ENCODE assay signal across 20 cellular contexts in genomic region chr7:92758796-92759431, GRCh38.
DNase-seq lines count a peak whose midpoint lies in the region; ATAC-seq, FAIRE-seq and TF ChIP-seq lines count a peak whose summit lies in the region.
"Had no signal": no experiment of that assay in that cellular context is flagged by ENCODE, and none has a peak within 500 bp of the region (broad histone marks: within the 10 kb centered on the region; RNA-seq: fewer than 3 reads in every experiment).

No MANE protein-coding gene starts in this region.

- H3K36me3 ChIP-seq in Loucy (ENCODE audit: insufficient read depth, low read length) = peaks cover 74% of the 10 kb centered on the region
- no peaks in the 10 kb centered on the region for H3K36me3 ChIP-seq in trophoblast cell (ENCODE audit: control insufficient read depth in 1 of 2, insufficient read depth in 2 of 2, low read length in 2 of 2)
- no peaks in the 10 kb centered on the region for H3K36me3 ChIP-seq in uterus
- H3K36me3 ChIP-seq: esophagus muscularis mucosa, sigmoid colon, WERI-Rb-1 had no signal

- H3K4me1 Mint-ChIP-seq in chondrocyte (ENCODE audit: low read depth) = peaks cover 72% of the 10 kb centered on the region

- intact Hi-C loops in uterus (cut with DNase I; ENCODE audit: low total_unique reads) = no loop called here

- peak overlapping the region; percentile 57 for H2BK5ac ChIP-seq in trophoblast cell (ENCODE audit: low read depth, low read length, poor library complexity)

- H3K27ac ChIP-seq in trophoblast cell (ENCODE audit: low read depth, low read length) = peak overlapping the region; percentile 60
- no peak overlapping the region for H3K27ac ChIP-seq in uterus
- H3K27ac ChIP-seq: esophagus muscularis mucosa, sigmoid colon, WERI-Rb-1 had no signal

- H3K4me3 ChIP-seq in Loucy (ENCODE audit: low read length, poor library complexity, severe bottlenecking) (no peak overlapping the region), trophoblast cell (ENCODE audit: low read depth, low read length) (no peak overlapping the region), uterus (no peak overlapping the region)
- H3K4me3 ChIP-seq: esophagus muscularis mucosa, MG63, sigmoid colon had no signal

- H3K23ac ChIP-seq in trophoblast cell (ENCODE audit: low read length) = no peak overlapping the region

- DNase-seq in GM19239 (ENCODE audit: insufficient read length, low spot score) = no peak
- no peak for DNase-seq in chondrocyte (ENCODE audit: low spot score)
- DNase-seq in trophoblast cell = no peak
- DNase-seq in activated CD8-positive, alpha-beta memory T cell treated with anti-CD3 and anti-CD28 coated beads for 24 hours = no peak
- no peak for DNase-seq in uterus
- DNase-seq: activated CD4-positive, alpha-beta memory T cell treated with anti-CD3 and anti-CD28 coated beads, Interleukin-2, amount 10 ng/mL, durations not matched to agents 7 days and 5 days; activated naive CD8-positive, alpha-beta T cell treated with anti-CD3 and anti-CD28 coated beads, Interleukin-2, amount 50 U/mL, for 24 hours; Calu3; central memory CD4-positive, alpha-beta T cell; effector CD8-positive, alpha-beta T cell; GDM1; left ventricle myocardium superior; MG63; sigmoid colon; WERI-Rb-1 had no signal

- peaks cover 20% of the 10 kb centered on the region for H3F3A ChIP-seq in Loucy (ENCODE audit: low read depth)

- no peak overlapping the region for H3K4me3 Mint-ChIP-seq in chondrocyte (ENCODE audit: unreplicated experiment)
- H3K4me3 Mint-ChIP-seq: activated CD4-positive, alpha-beta memory T cell treated with anti-CD3 and anti-CD28 coated beads, Interleukin-2, amount 10 ng/mL, durations not matched to agents 7 days and 5 days; activated naive CD8-positive, alpha-beta T cell treated with anti-CD3 and anti-CD28 coated beads, Interleukin-2, amount 50 U/mL, for 24 hours had no signal

- H3K4me2 ChIP-seq in Loucy (ENCODE audit: low read depth, low read length, poor library complexity, severe bottlenecking) = peak overlapping the region; percentile 21
- H3K4me2 ChIP-seq in trophoblast cell (ENCODE audit: low read length) = no peak overlapping the region

- peak overlapping the region; percentile 38 for H2BK120ac ChIP-seq in trophoblast cell (ENCODE audit: insufficient read depth, low read length, poor library complexity)

- no peak overlapping the region for H3K14ac ChIP-seq in trophoblast cell (ENCODE audit: low read length)

- H2AK5ac ChIP-seq in trophoblast cell (ENCODE audit: low read length) = no peak overlapping the region

- peaks cover 91% of the 10 kb centered on the region for H3K79me2 ChIP-seq in Loucy (ENCODE audit: insufficient read depth, low read length)
- H3K79me2 ChIP-seq in trophoblast cell (ENCODE audit: control insufficient read depth, insufficient read depth, low read length, poor library complexity) = no peaks in the 10 kb centered on the region

- no peak for ATAC-seq in GM21786 (IDR thresholded peaks at IDR 0.05; ENCODE audit: unreplicated experiment)
- ATAC-seq: activated naive CD8-positive, alpha-beta T cell treated with anti-CD3 and anti-CD28 coated beads, Interleukin-2, amount 50 U/mL, for 24 hours; left ventricle myocardium superior had no signal

- H3K9me3 ChIP-seq in Loucy (ENCODE audit: insufficient read depth, low read depth, low read length) = no peaks in the 10 kb centered on the region
- no peaks in the 10 kb centered on the region for H3K9me3 ChIP-seq in trophoblast cell (ENCODE audit: insufficient read depth, low read depth, low read length)
- H3K9me3 ChIP-seq in uterus = no peaks in the 10 kb centered on the region
- H3K9me3 ChIP-seq: esophagus muscularis mucosa, MG63, sigmoid colon had no signal

- no peak overlapping the region for H2BK12ac ChIP-seq in trophoblast cell (ENCODE audit: low read length)

- TF ChIP-seq CTCF in Loucy (conservative IDR thresholded peaks at IDR 0.05; ENCODE audit: low read length) = no peak
- TF ChIP-seq CTCF in chondrocyte (IDR thresholded peaks at IDR 0.05) = no peak
- no peak for TF ChIP-seq CTCF in uterus (IDR thresholded peaks at IDR 0.05)

- peak; percentile 23 for FAIRE-seq in GM19239 (lab: Jason Lieb, UNC)
- FAIRE-seq: GM12891, HTR-8/SVneo had no signal

- TF ChIP-seq POLR2A in uterus (IDR thresholded peaks at IDR 0.05) = no peak

- H4K8ac ChIP-seq in trophoblast cell (ENCODE audit: low read depth, low read length) = no peak overlapping the region

- no peak overlapping the region for H2AFZ ChIP-seq in Loucy (ENCODE audit: low read length)
- no peak overlapping the region for H2AFZ ChIP-seq in trophoblast cell (ENCODE audit: insufficient read depth, low read length, poor library complexity)

- H4K91ac ChIP-seq in trophoblast cell (ENCODE audit: low read depth, low read length) = no peak overlapping the region

- H4K20me1 ChIP-seq in Loucy (ENCODE audit: insufficient read depth, low read length, poor library complexity, severe bottlenecking) = peaks cover 48% of the 10 kb centered on the region

- peaks cover 80% of the 10 kb centered on the region for H3K4me1 ChIP-seq in Loucy (ENCODE audit: insufficient read depth, low read length, poor library complexity, severe bottlenecking)
- H3K4me1 ChIP-seq in trophoblast cell (ENCODE audit: control insufficient read depth in 1 of 2, insufficient read depth in 2 of 2, low read length in 2 of 2) = peaks cover 13 to 15% of the 10 kb centered on the region in 2 experiments
- H3K4me1 ChIP-seq in uterus = no peaks in the 10 kb centered on the region

- H3K4ac ChIP-seq in trophoblast cell (ENCODE audit: low read depth, low read length) = no peak overlapping the region

- H3K27me3 ChIP-seq in Loucy (ENCODE audit: insufficient read depth, low read length, poor library complexity, severe bottlenecking) (no peaks in the 10 kb centered on the region), trophoblast cell (ENCODE audit: insufficient read depth, low read length) (no peaks in the 10 kb centered on the region), uterus (no peaks in the 10 kb centered on the region)
- H3K27me3 ChIP-seq: esophagus muscularis mucosa, MG63, sigmoid colon had no signal

- no peaks in the 10 kb centered on the region for H3K9me2 ChIP-seq in Loucy (replicated peaks; ENCODE audit: low read depth, low read length)

- no peak overlapping the region for H4K12ac ChIP-seq in trophoblast cell (ENCODE audit: low read depth, low read length)

- peaks cover 12% of the 10 kb centered on the region for H3K36me3 Mint-ChIP-seq in chondrocyte (ENCODE audit: low read depth)

- H3K18ac ChIP-seq in trophoblast cell (ENCODE audit: low read length) = no peak overlapping the region

- no peaks in the 10 kb centered on the region for H3K27me3 Mint-ChIP-seq in chondrocyte (ENCODE audit: low read depth)
- H3K27me3 Mint-ChIP-seq: activated CD4-positive, alpha-beta memory T cell treated with anti-CD3 and anti-CD28 coated beads, Interleukin-2, amount 10 ng/mL, durations not matched to agents 7 days and 5 days; activated naive CD8-positive, alpha-beta T cell treated with anti-CD3 and anti-CD28 coated beads, Interleukin-2, amount 50 U/mL, for 24 hours had no signal

- peaks cover 4% of the 10 kb centered on the region for H3K9me3 Mint-ChIP-seq in chondrocyte (ENCODE audit: low read depth)
- H3K9me3 Mint-ChIP-seq: activated CD4-positive, alpha-beta memory T cell treated with anti-CD3 and anti-CD28 coated beads, Interleukin-2, amount 10 ng/mL, durations not matched to agents 7 days and 5 days; activated naive CD8-positive, alpha-beta T cell treated with anti-CD3 and anti-CD28 coated beads, Interleukin-2, amount 50 U/mL, for 24 hours had no signal

- no CpG with 5 or more reads among the region's 2 CpGs for WGBS in trophoblast cell (ENCODE audit: extremely low coverage, insufficient coverage, insufficient read length)

- H3K9ac ChIP-seq in Loucy (ENCODE audit: low read depth, low read length, poor library complexity, severe bottlenecking) (peak overlapping the region; percentile 26), trophoblast cell (ENCODE audit: low read length) (no peak overlapping the region)

- peaks cover 8% of the 10 kb centered on the region for H3K79me1 ChIP-seq in trophoblast cell (ENCODE audit: low read length)

- H3K27ac Mint-ChIP-seq in chondrocyte (ENCODE audit: unreplicated experiment) = peak overlapping the region; percentile 39
- H3K27ac Mint-ChIP-seq: activated CD4-positive, alpha-beta memory T cell treated with anti-CD3 and anti-CD28 coated beads, Interleukin-2, amount 10 ng/mL, durations not matched to agents 7 days and 5 days; activated naive CD8-positive, alpha-beta T cell treated with anti-CD3 and anti-CD28 coated beads, Interleukin-2, amount 50 U/mL, for 24 hours had no signal
